10 cellular contexts compared by ENCODE assay signal in the genomic region with DNA sequence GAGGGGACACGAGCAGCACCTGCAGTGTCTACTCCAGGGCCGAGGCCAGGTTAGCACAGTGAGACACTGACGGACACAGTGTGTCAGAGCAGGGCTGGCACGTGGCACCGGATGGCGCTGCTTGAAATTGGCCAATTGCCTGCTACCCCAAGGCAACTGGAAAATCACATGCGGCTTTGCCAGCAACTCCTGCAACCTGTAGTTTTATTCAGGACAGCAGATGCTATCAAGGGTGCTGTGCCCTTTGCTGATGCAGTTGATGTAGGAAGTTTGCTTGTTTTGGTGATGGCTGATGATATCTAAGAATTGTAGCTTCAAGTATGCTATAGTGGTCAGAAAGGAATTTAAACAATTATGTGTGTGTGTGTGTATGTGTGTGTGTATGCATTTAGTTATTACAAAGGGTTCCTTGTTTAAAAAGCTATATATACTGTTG. TPM values are rescaled to one million over a fixed set of nuclear protein-coding genes. Genes with fewer than 3 reads are reported as not detected.
DNase-seq lines count a peak whose midpoint lies in the region; ATAC-seq, FAIRE-seq and TF ChIP-seq lines count a peak whose summit lies in the region.
"Had no signal": no experiment of that assay in that cellular context is flagged by ENCODE, and none has a peak within 500 bp of the region (broad histone marks: within the 10 kb centered on the region; RNA-seq: fewer than 3 reads in every experiment).

No MANE protein-coding gene starts in this region.

- TF ChIP-seq CTCF in astrocyte (IDR thresholded peaks at IDR 0.05; ENCODE audit: insufficient read depth, low read depth, low read length) (no peak), smooth muscle cell (IDR thresholded peaks at IDR 0.05; ENCODE audit: borderline replicate concordance, insufficient read depth, poor library complexity, severe bottlenecking) (no peak)

- no peaks in the 10 kb centered on the region for H3K36me3 Mint-ChIP-seq in astrocyte (ENCODE audit: low read depth, unreplicated experiment)

- H3F3A ChIP-seq in smooth muscle cell (ENCODE audit: low read depth): peaks cover 10% of the 10 kb centered on the region

- DNase-seq in M059J (ENCODE audit: low read depth) (peak; percentile 94), astrocyte (ENCODE audit: low read depth) (peak; percentile 87), right cardiac atrium (peak; percentile 51 to 79 (median 68)), smooth muscle cell (lab: John Stamatoyannopoulos, UW; ENCODE audit: unreplicated experiment) (no peak), CD1c-positive myeloid dendritic cell (ENCODE audit: extremely low spot score) (no peak), NCI-H128 (lab: John Stamatoyannopoulos, UW; ENCODE audit: unreplicated experiment) (no peak)
- DNase-seq in effector CD4-positive, alpha-beta T cell: no peak
- DNase-seq: activated T-cell treated with anti-CD3 and anti-CD28 coated beads, Interleukin-2, amount 50 U/mL, for 4 hours; stimulated activated CD8-positive, alpha-beta memory T cell treated with anti-CD3 and anti-CD28 coated beads, Interleukin-4, amount 100 ng/mL, for 48 hours had no signal

- H3K4me1 Mint-ChIP-seq in astrocyte (ENCODE audit: low read depth, unreplicated experiment): peaks cover 45% of the 10 kb centered on the region

- peak; percentile 9 for FAIRE-seq in astrocyte (lab: Jason Lieb, UNC)
- FAIRE-seq: frontal cortex had no signal

- no peak overlapping the region for H3K4me3 Mint-ChIP-seq in astrocyte (ENCODE audit: unreplicated experiment)
- H3K4me3 Mint-ChIP-seq: activated T-cell treated with anti-CD3 and anti-CD28 coated beads, Interleukin-2, amount 50 U/mL, for 4 hours had no signal

- peak overlapping the region; percentile 96 for H3K27ac Mint-ChIP-seq in astrocyte (ENCODE audit: unreplicated experiment)

- intact Hi-C loops in right cardiac atrium (cut with DNase I): loop anchor here (10.0 kb wide), 4 partner anchors 89 to 211 kb away; no protein-coding TSS in a partner anchor

- H3K27ac ChIP-seq in astrocyte (ENCODE audit: low read depth, low read length) (peak overlapping the region; percentile 85), right cardiac atrium (ENCODE audit: low read length) (peak overlapping the region; percentile 82), smooth muscle cell (ENCODE audit: low read depth) (peak overlapping the region; percentile 16)

- H3K27me3 ChIP-seq in astrocyte (ENCODE audit: insufficient read depth, low read length) (no peaks in the 10 kb centered on the region), right cardiac atrium (ENCODE audit: control insufficient read depth, insufficient read depth) (no peaks in the 10 kb centered on the region), smooth muscle cell (ENCODE audit: low read depth) (no peaks in the 10 kb centered on the region)

- WGBS in right cardiac atrium: 45% methylated on average over 7 of the region's 7 CpGs
- WGBS in smooth muscle cell (ENCODE audit: low lambda C conversion rate): 73% methylated on average over 7 of the region's 7 CpGs

- H4K20me1 ChIP-seq in astrocyte (ENCODE audit: insufficient read depth, low read length): no peaks in the 10 kb centered on the region
- no peaks in the 10 kb centered on the region for H4K20me1 ChIP-seq in smooth muscle cell (ENCODE audit: low read depth)

- H3K9ac ChIP-seq in astrocyte (ENCODE audit: low read length) (peak overlapping the region; percentile 72), smooth muscle cell (ENCODE audit: low read depth) (no peak overlapping the region)

- H3K36me3 ChIP-seq in astrocyte (ENCODE audit: insufficient read depth, low read length) (no peaks in the 10 kb centered on the region), smooth muscle cell (ENCODE audit: low read depth) (no peaks in the 10 kb centered on the region)

- H3K4me2 ChIP-seq in astrocyte (ENCODE audit: low read length) (peak overlapping the region; percentile 74), smooth muscle cell (peak overlapping the region; percentile 61)

- H3K79me2 ChIP-seq in astrocyte (ENCODE audit: insufficient read depth, low read length): no peaks in the 10 kb centered on the region
- H3K79me2 ChIP-seq in smooth muscle cell (ENCODE audit: low read depth): peaks cover 9% of the 10 kb centered on the region

- H3K9me3 ChIP-seq in astrocyte (ENCODE audit: insufficient read depth, low read depth, low read length) (no peaks in the 10 kb centered on the region), right cardiac atrium (ENCODE audit: control insufficient read depth, low read length) (no peaks in the 10 kb centered on the region), smooth muscle cell (replicated peaks; ENCODE audit: low read depth) (no peaks in the 10 kb centered on the region)

- H3K27me3 Mint-ChIP-seq in astrocyte (ENCODE audit: low read depth, unreplicated experiment): no peaks in the 10 kb centered on the region

- H3K4me1 ChIP-seq in astrocyte (ENCODE audit: insufficient read depth, low read length) (peaks cover 34% of the 10 kb centered on the region), right cardiac atrium (ENCODE audit: control insufficient read depth, insufficient read depth, low read length) (peaks cover 16% of the 10 kb centered on the region), smooth muscle cell (ENCODE audit: low read depth) (peaks cover 16% of the 10 kb centered on the region)

- peak; percentile 42 to 60 for ATAC-seq in right cardiac atrium
- ATAC-seq: activated T-cell treated with anti-CD3 and anti-CD28 coated beads, Interleukin-2, amount 50 U/mL, for 4 hours had no signal

- H3K4me3 ChIP-seq in astrocyte (ENCODE audit: insufficient read depth, low read depth, low read length) (no peak overlapping the region), right cardiac atrium (ENCODE audit: low read length) (no peak overlapping the region), smooth muscle cell (no peak overlapping the region)

- peak overlapping the region; percentile 36 for H2AFZ ChIP-seq in astrocyte (ENCODE audit: low read depth, low read length)
- no peak overlapping the region for H2AFZ ChIP-seq in smooth muscle cell (ENCODE audit: low read depth)

- H3K9me3 Mint-ChIP-seq in astrocyte (ENCODE audit: unreplicated experiment): no peaks in the 10 kb centered on the region
- H3K9me3 Mint-ChIP-seq: activated T-cell treated with anti-CD3 and anti-CD28 coated beads, Interleukin-2, amount 50 U/mL, for 4 hours had no signal

RNA-seq across cellular contexts. Expression of a gene that starts 25.9 kb away (rescaled TPM):
- 56.6 and 59.6 TPM in 2 replicates for total RNA-seq in M059J (2014; rRNA removed; shearing (Covaris generic))
- 21.2 and 22.8 TPM in 2 replicates for total RNA-seq in astrocyte
- 10 to 100 TPM; 47.8 to 70.9 (median 60.3) TPM for total RNA-seq in right cardiac atrium
- 16.8 TPM for polyA plus RNA-seq in right cardiac atrium
- 26.9 and 29.5 TPM in 2 replicates for total RNA-seq in smooth muscle cell
- 16.0 TPM in 2 replicates for polyA plus RNA-seq in smooth muscle cell

Comparison
In these comparisons a context has a peak if more than half of its experiments do, and no peak if none do; other contexts are left out.
1. DNase-seq: peak in M059J (single experiment), astrocyte (single experiment) and right cardiac atrium (3 of 3); none in smooth muscle cell (single experiment), CD1c-positive myeloid dendritic cell (single experiment), NCI-H128 (single experiment) and effector CD4-positive, alpha-beta T cell (single experiment).
2. H3K27ac ChIP-seq: peak in every context shown above with its lines; median percentile 85 in astrocyte; 82 in right cardiac atrium; 16 in smooth muscle cell.